Comparison of ENCODE assay signal across 13 cellular contexts in genomic region chr13:41562083-41562482, GRCh38.
DNase-seq lines count a peak whose midpoint lies in the region; FAIRE-seq and TF ChIP-seq lines count a peak whose summit lies in the region.
"Had no signal": no experiment of that assay in that cellular context is flagged by ENCODE, and none has a peak within 500 bp of the region (broad histone marks: within the 10 kb centered on the region; RNA-seq: fewer than 3 reads in every experiment).

No MANE protein-coding gene starts in this region.

- H3K9me3 ChIP-seq in endothelial cell of umbilical vein (replicated peaks; ENCODE audit: control insufficient read depth, insufficient read depth, low read length) (no peaks in the 10 kb centered on the region), vagina (no peaks in the 10 kb centered on the region)

- H3K27me3 Mint-ChIP-seq in mesothelial cell of epicardium (ENCODE audit: low read depth), result no peaks in the 10 kb centered on the region
- H3K27me3 Mint-ChIP-seq: naive B cell had no signal

- H3K4me1 ChIP-seq in endothelial cell of umbilical vein (ENCODE audit: control insufficient read depth, extremely low read depth, insufficient read depth, low read length) (peaks cover 31% of the 10 kb centered on the region), vagina (peaks cover 33% of the 10 kb centered on the region)

- intact Hi-C loops in endothelial cell of umbilical vein (cut with micrococcal nuclease), result loop anchor here (10.0 kb wide), 1 partner anchor 83 kb away; no protein-coding TSS in a partner anchor
- intact Hi-C loops in vagina (cut with DNase I), result no loop called here

- H3K36me3 ChIP-seq in endothelial cell of umbilical vein (ENCODE audit: control insufficient read depth in 2 of 2, extremely low read depth in 1 of 2, insufficient read depth in 2 of 2, low read length in 2 of 2) (no peaks in the 10 kb centered on the region), vagina (no peaks in the 10 kb centered on the region)

- BruUV-seq in endothelial cell of umbilical vein (replicated peaks; lab: Mats Ljungman, UMichigan), result no TSS peak

- H3K27ac Mint-ChIP-seq in mesothelial cell of epicardium, result no peak overlapping the region
- H3K27ac Mint-ChIP-seq: naive B cell had no signal

- dilution Hi-C loops in endothelial cell of umbilical vein (cut with MboI; ENCODE audit: extremely low pct_ligation_motif_present, low sequenced_read_pairs), result no loop called here

- H3K9me3 Mint-ChIP-seq in mesothelial cell of epicardium, result no peaks in the 10 kb centered on the region

- H3K4me2 ChIP-seq in endothelial cell of umbilical vein (ENCODE audit: insufficient read depth, low read length), result no peak overlapping the region

- no peak overlapping the region for H3K9ac ChIP-seq in endothelial cell of umbilical vein (replicated peaks; ENCODE audit: extremely low read depth, insufficient read depth, low read length)

- no peaks in the 10 kb centered on the region for H3K79me2 ChIP-seq in endothelial cell of umbilical vein (ENCODE audit: control insufficient read depth, insufficient read depth, low read length)

- no peak overlapping the region for H2AFZ ChIP-seq in endothelial cell of umbilical vein (ENCODE audit: low read depth, low read length)

- no peak overlapping the region for H3K4me3 ChIP-seq in endothelial cell of umbilical vein (replicated peaks in 1 of 3; ENCODE audit: insufficient read depth in 1 of 3, low read depth in 1 of 3, low read length in 3 of 3)
- H3K4me3 ChIP-seq in vagina, result no peak overlapping the region
- H3K4me3 ChIP-seq: K562 had no signal

- CTCF ChIA-PET in endothelial cell of umbilical vein (lab: Charles Lee), result no interaction called here

- H3K4me1 Mint-ChIP-seq in mesothelial cell of epicardium, result peaks cover 33% of the 10 kb centered on the region
- H3K4me1 Mint-ChIP-seq: naive B cell had no signal

- no peaks in the 10 kb centered on the region for H3K36me3 Mint-ChIP-seq in mesothelial cell of epicardium

- TF ChIP-seq POLR2A in endothelial cell of umbilical vein (IDR thresholded peaks at IDR 0.05; ENCODE audit: low read depth, low read length) (no peak), vagina (IDR thresholded peaks at IDR 0.05) (no peak)

- no peak overlapping the region for H3K4me3 Mint-ChIP-seq in mesothelial cell of epicardium
- H3K4me3 Mint-ChIP-seq: naive B cell had no signal

- FAIRE-seq in endothelial cell of umbilical vein (lab: Jason Lieb, UNC), result no peak
- FAIRE-seq: A204.1, GM12891, K562 had no signal

- DNase-seq in DMS 273 (lab: John Stamatoyannopoulos, UW; ENCODE audit: unreplicated experiment) (peak; percentile 23), DMS 273 treated with DMSO at 0.1 percent for 48 hours (lab: John Stamatoyannopoulos, UW) (no peak), endothelial cell of umbilical vein (ENCODE audit: low read depth, low spot score) (peak; percentile 49), mesothelial cell of epicardium (ENCODE audit: low spot score in 2 of 2, unreplicated experiment in 2 of 2) (peak; percentile 41 to 68), vagina (ENCODE audit: extremely low spot score in 2 of 2) (no peak), NCI-H1436 treated with DMSO at 0.1 percent for 48 hours (lab: John Stamatoyannopoulos, UW) (no peak), islet precursor cell (no peak), NOMO-1 treated with DMSO at 0.1 percent for 48 hours (lab: John Stamatoyannopoulos, UW; ENCODE audit: unreplicated experiment) (no peak)
- DNase-seq: effector CD4-positive, alpha-beta T cell; naive B cell had no signal

- H3K27ac ChIP-seq in endothelial cell of umbilical vein (ENCODE audit: insufficient read depth, low read depth, low read length) (no peak overlapping the region), vagina (peak overlapping the region; percentile 57)

- no peaks in the 10 kb centered on the region for H3K9me1 ChIP-seq in endothelial cell of umbilical vein (replicated peaks; ENCODE audit: control insufficient read depth, extremely low read depth, insufficient read depth, low read length)

- no peaks in the 10 kb centered on the region for H3K27me3 ChIP-seq in endothelial cell of umbilical vein (ENCODE audit: control insufficient read depth in 2 of 2, insufficient read depth in 2 of 2, low read length in 2 of 2)
- H3K27me3 ChIP-seq in vagina, result no peaks in the 10 kb centered on the region

- POLR2A ChIA-PET in endothelial cell of umbilical vein (lab: Charles Lee), result no interaction called here

- H4K20me1 ChIP-seq in endothelial cell of umbilical vein (replicated peaks; ENCODE audit: control insufficient read depth, extremely low read depth, insufficient read depth, low read length), result no peaks in the 10 kb centered on the region

- TF ChIP-seq CTCF in endothelial cell of umbilical vein (IDR thresholded peaks at IDR 0.05; ENCODE audit: extremely low read depth in 1 of 2, insufficient read depth in 1 of 2, low read depth in 1 of 2, low read length in 2 of 2) (no peak), mesothelial cell of epicardium (IDR thresholded peaks at IDR 0.05; ENCODE audit: unreplicated experiment) (no peak), vagina (IDR thresholded peaks at IDR 0.05) (no peak)

TF ChIP-seq in endothelial cell of umbilical vein, 7 proteins besides CTCF, POLR2A, EP300 and RAD21:
- TF ChIP-seq MYC (IDR thresholded peaks at IDR 0.05; ENCODE audit: low read depth, low read length) (no peak), FOS (IDR thresholded peaks at IDR 0.05; ENCODE audit: borderline replicate concordance, insufficient read depth, low read length) (no peak), POLR2AphosphoS5 (IDR thresholded peaks at IDR 0.05; ENCODE audit: insufficient read depth, low read depth, low read length) (no peak), EZH2 (IDR thresholded peaks at IDR 0.05; ENCODE audit: borderline replicate concordance, low read depth, low read length, severe bottlenecking) (no peak), GATA2 (IDR thresholded peaks at IDR 0.05; ENCODE audit: insufficient read depth, insufficient read length, low read depth, low read length) (no peak), JUN (IDR thresholded peaks at IDR 0.05; ENCODE audit: borderline replicate concordance, insufficient read depth, insufficient read length, low read depth) (no peak)
- TF ChIP-seq, protein P1, sequence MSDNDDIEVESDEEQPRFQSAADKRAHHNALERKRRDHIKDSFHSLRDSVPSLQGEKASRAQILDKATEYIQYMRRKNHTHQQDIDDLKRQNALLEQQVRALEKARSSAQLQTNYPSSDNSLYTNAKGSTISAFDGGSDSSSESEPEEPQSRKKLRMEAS (IDR thresholded peaks at IDR 0.05; ENCODE audit: insufficient read depth, insufficient read length), result no peak

Comparison
In these comparisons a context has a peak if more than half of its experiments do, and no peak if none do; other contexts are left out.
1. DNase-seq: peak in DMS 273 (single experiment), endothelial cell of umbilical vein (single experiment) and mesothelial cell of epicardium (2 of 2); none in DMS 273 treated with DMSO at 0.1 percent for 48 hours (single experiment), vagina (0 of 2), NCI-H1436 treated with DMSO at 0.1 percent for 48 hours (single experiment), islet precursor cell (single experiment) and NOMO-1 treated with DMSO at 0.1 percent for 48 hours (single experiment).